11 cellular contexts compared by ENCODE assay signal in the genomic region with DNA sequence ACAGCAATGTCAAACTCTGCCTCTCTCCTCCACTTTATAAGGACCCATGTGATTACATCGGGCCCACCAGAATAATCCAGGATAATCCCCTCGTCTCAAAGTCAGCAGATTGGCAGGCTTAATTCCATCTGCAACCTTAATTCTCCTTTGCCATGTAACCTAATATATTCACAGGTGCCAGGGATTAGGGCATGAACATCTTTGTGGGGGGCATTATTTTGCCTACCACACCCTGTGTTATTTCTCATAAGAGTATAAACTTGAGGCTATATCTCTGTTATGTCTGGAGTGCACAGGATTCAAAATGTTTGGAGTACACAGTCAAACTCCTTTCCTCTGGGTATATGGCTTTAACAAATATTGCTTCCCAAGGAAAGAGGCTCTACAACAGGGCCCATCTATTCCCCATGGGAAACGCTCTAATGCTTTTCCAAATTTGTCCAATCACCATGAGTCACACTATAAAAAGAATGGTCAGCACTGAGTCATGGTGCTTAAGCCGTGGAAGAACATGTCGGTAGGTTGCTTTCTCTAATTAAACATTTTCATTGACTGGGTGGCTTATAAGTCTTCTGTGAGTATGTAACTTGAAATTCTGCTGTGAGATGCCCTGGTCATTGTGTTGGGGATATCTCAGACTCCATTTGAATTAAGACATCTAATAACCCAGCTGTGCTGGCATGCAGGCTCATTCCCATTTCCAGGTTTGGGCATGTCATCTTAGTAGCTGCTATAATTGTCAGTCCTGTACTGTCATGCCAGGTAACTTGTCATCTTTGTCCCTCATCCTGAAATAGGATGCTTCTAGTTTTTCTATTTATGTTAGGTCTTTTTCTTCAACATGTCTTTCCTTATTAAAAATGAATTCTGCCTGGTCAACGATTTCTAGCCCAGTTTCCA. TPM values are rescaled to one million over a fixed set of nuclear protein-coding genes. Genes with fewer than 3 reads are reported as not detected.
DNase-seq lines count a peak whose midpoint lies in the region; ATAC-seq and TF ChIP-seq lines count a peak whose summit lies in the region.
"Had no signal": no experiment of that assay in that cellular context is flagged by ENCODE, and none has a peak within 500 bp of the region (broad histone marks: within the 10 kb centered on the region; RNA-seq: fewer than 3 reads in every experiment).

No MANE protein-coding gene starts in this region.

- H3K4me3 ChIP-seq in fibroblast of the aortic adventitia (ENCODE audit: low read depth, low read length) = peak overlapping the region; percentile 32
- H3K4me3 ChIP-seq: ascending aorta, upper lobe of left lung had no signal

- TF ChIP-seq CTCF in fibroblast of the aortic adventitia (IDR thresholded peaks at IDR 0.05; ENCODE audit: insufficient read depth, low read length) = no peak

- intact Hi-C loops in left ventricle myocardium superior (cut with micrococcal nuclease) = loop anchor here (5.0 kb wide), 1 partner anchor 91 kb away; no protein-coding TSS in a partner anchor
- intact Hi-C loops in cardiac septum (cut with DNase I) = loop anchor here (2.0 kb wide), 1 partner anchor 91 kb away; no protein-coding TSS in a partner anchor

- peak; percentile 46 for ATAC-seq in left ventricle myocardium superior

- DNase-seq in left ventricle myocardium superior = no peak
- no peak for DNase-seq in cardiac septum (ENCODE audit: low spot score)
- DNase-seq in SW480 (ENCODE audit: low spot score) = peak; percentile 54
- peak; percentile 97 for DNase-seq in fibroblast of the aortic adventitia (ENCODE audit: low read depth)
- DNase-seq in NOMO-1 (lab: John Stamatoyannopoulos, UW; ENCODE audit: unreplicated experiment in 2 of 2) = no peak
- no peak for DNase-seq in NCI-H446 treated with DMSO at 0.1 percent for 48 hours (lab: John Stamatoyannopoulos, UW)
- no peak for DNase-seq in NCI-H1694 (lab: John Stamatoyannopoulos, UW)
- no peak for DNase-seq in germinal center (ENCODE audit: low spot score)
- DNase-seq: BE2C, upper lobe of left lung had no signal

RNA-seq across cellular contexts. Expression of gene AKR1B10, which starts 11.5 kb away (rescaled TPM):
- total RNA-seq in left ventricle myocardium superior = 0.45 TPM
- not detected for total RNA-seq in cardiac septum
- total RNA-seq in fibroblast of the aortic adventitia (ENCODE audit: low replicate concordance) = 5.0 and 10.4 TPM in 2 replicates
- total RNA-seq: ascending aorta had no signal

RNA-seq across cellular contexts. Expression of gene AKR1B15, which starts 33.1 kb away (rescaled TPM):
- total RNA-seq in left ventricle myocardium superior (not detected), cardiac septum (not detected), fibroblast of the aortic adventitia (ENCODE audit: low replicate concordance) (not detected in 2 replicates)
- total RNA-seq: ascending aorta, upper lobe of left lung had no signal

RNA-seq across cellular contexts. Expression of gene AKR1B1, which starts 56.9 kb away (rescaled TPM):
- total RNA-seq in left ventricle myocardium superior (230 TPM), cardiac septum (193 TPM), fibroblast of the aortic adventitia (ENCODE audit: low replicate concordance) (51.6 and 167 TPM in 2 replicates)

Comparison
In these comparisons a context has a peak if more than half of its experiments do, and no peak if none do; other contexts are left out.
1. DNase-seq: peak in SW480 (single experiment) and fibroblast of the aortic adventitia (single experiment); none in left ventricle myocardium superior (single experiment), cardiac septum (single experiment), NOMO-1 (0 of 2), NCI-H446 treated with DMSO at 0.1 percent for 48 hours (single experiment), NCI-H1694 (single experiment) and germinal center (single experiment).